28 cellular contexts compared by ENCODE assay signal in the genomic region with DNA sequence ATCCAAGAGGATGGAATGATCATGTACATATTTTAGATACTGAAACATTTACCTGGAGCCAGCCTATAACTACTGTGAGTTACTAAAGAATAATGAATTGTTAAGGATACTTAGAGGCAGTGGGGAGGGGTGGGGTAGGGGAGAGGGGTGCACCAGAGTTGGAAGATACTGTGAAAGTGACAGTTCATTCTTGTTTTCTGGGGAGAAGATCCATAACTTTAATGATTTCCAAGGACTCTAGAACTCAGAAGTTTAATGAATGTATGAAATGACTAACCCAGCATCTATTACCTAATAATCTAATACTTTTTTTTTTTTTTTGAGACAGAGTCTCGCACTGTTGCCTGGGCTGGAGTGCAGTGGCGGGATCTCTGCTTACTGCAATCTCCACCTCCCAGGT.
"Had no signal": no experiment of that assay in that cellular context is flagged by ENCODE, and none has a peak within 500 bp of the region (broad histone marks: within the 10 kb centered on the region; RNA-seq: fewer than 3 reads in every experiment).

No MANE protein-coding gene starts in this region.

- FAIRE-seq: colon, endometrium, endothelial cell of umbilical vein, frontal cortex had no signal

- H3K9me3 ChIP-seq: colonic mucosa, esophagus muscularis mucosa, esophagus squamous epithelium, gastrocnemius medialis, gastroesophageal sphincter, heart left ventricle, heart right ventricle had no signal

- H3K4me3 ChIP-seq: colonic mucosa, coronary artery, dorsolateral prefrontal cortex, esophagus muscularis mucosa, esophagus squamous epithelium, gastrocnemius medialis, gastroesophageal sphincter, heart left ventricle, heart right ventricle had no signal

- ATAC-seq: effector memory CD8-positive, alpha-beta T cell; esophagus mucosa; foreskin keratinocyte; gastrocnemius medialis; gastroesophageal sphincter; heart left ventricle; heart right ventricle had no signal

- H3K27ac ChIP-seq: colonic mucosa, coronary artery, epithelial cell of prostate, esophagus muscularis mucosa, esophagus squamous epithelium, foreskin keratinocyte, gastrocnemius medialis, gastroesophageal sphincter, heart left ventricle, heart right ventricle had no signal

- DNase-seq: colonic mucosa; cortex of kidney; dermis blood vessel endothelial cell; dorsolateral prefrontal cortex; effector CD4-positive, alpha-beta T cell; effector CD8-positive, alpha-beta T cell; effector memory CD4-positive, alpha-beta T cell; effector memory CD8-positive, alpha-beta T cell; endodermal cell; erythroblast; esophagus squamous epithelium; foreskin fibroblast; foreskin keratinocyte; foreskin melanocyte; gastrocnemius medialis; glutamatergic neuron; head of caudate nucleus; heart left ventricle; heart right ventricle had no signal

- H3K27me3 ChIP-seq: colonic mucosa, dorsolateral prefrontal cortex, esophagus muscularis mucosa, esophagus squamous epithelium, foreskin keratinocyte, gastrocnemius medialis, gastroesophageal sphincter, heart left ventricle, heart right ventricle had no signal

- H3K4me1 ChIP-seq: colonic mucosa, esophagus squamous epithelium had no signal
